Comparison of ENCODE assay signal across 1 cellular context in genomic region chr12:56221757-56222530, GRCh38.
TF ChIP-seq lines count a peak whose summit lies in the region.

Gene RNF41, minus strand, starts transcription at chr12:56221922. Its CDS starts 7,875 bp downstream, at chr12:56214047.

TF ChIP-seq in HepG2, 621 proteins besides CTCF, POLR2A, EP300 and RAD21 (continued from another document and continues in another):
- TF ChIP-seq BCL3 (CRISPR knock-in tag; IDR thresholded peaks at IDR 0.05): peak; percentile 61; the same call in 1 of the 2 replicates
- peak; percentile 74; the same call in 1 of the 2 replicates for TF ChIP-seq ZFP37 (CRISPR knock-in tag; IDR thresholded peaks at IDR 0.05; ENCODE audit: borderline replicate concordance)
- peak; percentile 89; the same call in 1 of the 2 replicates for TF ChIP-seq ZNF230 (CRISPR knock-in tag; IDR thresholded peaks at IDR 0.05)
- TF ChIP-seq NKX3-1 (CRISPR knock-in tag; IDR thresholded peaks at IDR 0.05): no peak; the same call in 1 of the 2 replicates
- no peak for TF ChIP-seq ELK4 (CRISPR knock-in tag; IDR thresholded peaks at IDR 0.05; ENCODE audit: borderline replicate concordance)
- TF ChIP-seq ZBTB26 (CRISPR knock-in tag; IDR thresholded peaks at IDR 0.05; ENCODE audit: borderline replicate concordance): peak; percentile 97
- 0 out of 2 replicates have a peak, but pooled peaks have one; percentile 69 for TF ChIP-seq ZNF253 (CRISPR knock-in tag; IDR thresholded peaks at IDR 0.05; ENCODE audit: borderline replicate concordance)
- peak; percentile 69 for TF ChIP-seq IKZF4 (CRISPR knock-in tag; IDR thresholded peaks at IDR 0.05; ENCODE audit: borderline replicate concordance, low read depth, not compliant biosample characterization)
- 0 out of 2 replicates have a peak, but pooled peaks have one; percentile 17 for TF ChIP-seq ZNF251 (CRISPR knock-in tag; IDR thresholded peaks at IDR 0.05)
- no peak for TF ChIP-seq TRIM22 (IDR thresholded peaks at IDR 0.05)
- TF ChIP-seq KLF12 (CRISPR knock-in tag; IDR thresholded peaks at IDR 0.05; ENCODE audit: borderline replicate concordance): peak; percentile 79; the same call in 1 of the 2 replicates
- no peak for TF ChIP-seq TBL1XR1 (IDR thresholded peaks at IDR 0.05; ENCODE audit: borderline replicate concordance, low read length, partially characterized antibody)
- TF ChIP-seq RERE (CRISPR knock-in tag; IDR thresholded peaks at IDR 0.05; ENCODE audit: low read depth): no peak
- peak; percentile 93; the same call in 1 of the 2 replicates for TF ChIP-seq NFATC3 (CRISPR knock-in tag; IDR thresholded peaks at IDR 0.05)
- peak; percentile 60 for TF ChIP-seq GATAD2A (CRISPR knock-in tag; IDR thresholded peaks at IDR 0.05)
- TF ChIP-seq ZNF644 (CRISPR knock-in tag; IDR thresholded peaks at IDR 0.05; ENCODE audit: low read depth): no peak
- peak; percentile 44 for TF ChIP-seq SPEN (CRISPR knock-in tag; IDR thresholded peaks at IDR 0.05; ENCODE audit: low read depth)
- TF ChIP-seq ZBTB7B (CRISPR knock-in tag; IDR thresholded peaks at IDR 0.05): 0 out of 2 replicates have a peak, but pooled peaks have one; percentile 43
- no peak for TF ChIP-seq ZNF850 (CRISPR knock-in tag; conservative IDR thresholded peaks at IDR 0.05)
- TF ChIP-seq AKAP8 (CRISPR knock-in tag; IDR thresholded peaks at IDR 0.05): no peak
- TF ChIP-seq THAP11 (CRISPR knock-in tag; IDR thresholded peaks at IDR 0.05): peak; percentile 81
- 0 out of 2 replicates have a peak, but pooled peaks have one; percentile 48 for TF ChIP-seq ZNF557 (CRISPR knock-in tag; IDR thresholded peaks at IDR 0.05)
- no peak for TF ChIP-seq ZNF646 (CRISPR knock-in tag; IDR thresholded peaks at IDR 0.05)
- TF ChIP-seq ZSCAN22 (CRISPR knock-in tag; IDR thresholded peaks at IDR 0.05): 0 out of 2 replicates have a peak, but pooled peaks have one; percentile 5
- TF ChIP-seq GLI4 (CRISPR knock-in tag; IDR thresholded peaks at IDR 0.05; ENCODE audit: borderline replicate concordance): peak; percentile 82; the same call in 1 of the 2 replicates
- no peak for TF ChIP-seq CEBPZ (IDR thresholded peaks at IDR 0.05; ENCODE audit: low read length)
- peak; percentile 70; the same call in 1 of the 2 replicates for TF ChIP-seq ETV5 (CRISPR knock-in tag; IDR thresholded peaks at IDR 0.05; ENCODE audit: borderline replicate concordance)
- TF ChIP-seq LCORL (IDR thresholded peaks at IDR 0.05): no peak
- peak; percentile 52; the same call in 1 of the 2 replicates for TF ChIP-seq LCORL (CRISPR knock-in tag; IDR thresholded peaks at IDR 0.05)
- TF ChIP-seq ZNF543 (CRISPR knock-in tag; IDR thresholded peaks at IDR 0.05): peak; percentile 73; the same call in 1 of the 2 replicates
- TF ChIP-seq ZNF350 (CRISPR knock-in tag; IDR thresholded peaks at IDR 0.05; ENCODE audit: borderline replicate concordance, low read depth): peak; percentile 86; the same call in 1 of the 2 replicates
- TF ChIP-seq ZNF678 (CRISPR knock-in tag; IDR thresholded peaks at IDR 0.05): peak; percentile 61; the same call in 1 of the 2 replicates
- TF ChIP-seq KDM5B (CRISPR knock-in tag; IDR thresholded peaks at IDR 0.05; ENCODE audit: borderline replicate concordance): no peak
- TF ChIP-seq BATF2 (CRISPR knock-in tag; IDR thresholded peaks at IDR 0.05): no peak
- 0 out of 2 replicates have a peak, but pooled peaks have one; percentile 42 for TF ChIP-seq MAX (IDR thresholded peaks at IDR 0.05)
- TF ChIP-seq EED (CRISPR knock-in tag; IDR thresholded peaks at IDR 0.05): peak; percentile 48
- no peak for TF ChIP-seq ARNT (IDR thresholded peaks at IDR 0.05)
- peak; percentile 61; the same call in 1 of the 2 replicates for TF ChIP-seq ZNF749 (CRISPR knock-in tag; IDR thresholded peaks at IDR 0.05; ENCODE audit: borderline replicate concordance)
